Comparison of ENCODE assay signal across 24 cellular contexts in the genomic region with DNA sequence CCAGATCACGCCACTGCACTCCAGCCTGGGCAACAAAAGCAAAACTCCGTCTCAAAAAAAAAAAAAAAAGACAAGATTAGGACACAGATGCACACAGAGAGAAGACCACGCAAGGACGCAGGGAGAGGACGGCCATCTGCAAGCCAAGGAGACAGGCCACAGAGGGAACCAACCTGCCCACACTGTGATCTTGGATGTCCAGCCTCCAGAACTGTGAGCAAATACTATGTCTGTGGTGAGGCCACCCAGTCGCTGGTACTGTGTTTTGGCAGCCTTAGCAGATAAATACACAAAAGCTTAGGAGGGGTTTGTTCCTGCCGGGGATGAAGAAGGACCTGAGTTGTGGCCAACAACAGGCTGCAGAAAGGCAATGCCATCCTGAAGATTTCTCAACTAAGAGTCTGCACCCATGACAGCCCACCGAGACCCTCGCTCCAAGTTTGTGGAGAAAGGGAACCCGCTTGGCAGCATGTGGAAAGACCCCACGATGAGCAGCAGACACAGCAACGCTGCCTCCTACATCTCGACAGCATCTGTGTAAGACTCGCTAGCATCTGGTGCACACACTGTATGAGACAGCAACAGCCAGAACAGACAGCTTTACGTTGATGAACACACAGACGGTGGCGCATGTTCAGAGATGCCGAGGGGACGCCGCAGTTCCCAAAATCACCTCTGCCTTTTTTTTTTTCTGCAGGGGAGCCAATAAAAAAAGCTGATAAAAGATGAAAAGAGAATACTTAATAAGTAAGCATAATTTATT.
"Had no signal": no experiment of that assay in that cellular context is flagged by ENCODE, and none has a peak within 500 bp of the region (broad histone marks: within the 10 kb centered on the region; RNA-seq: fewer than 3 reads in every experiment).

No MANE protein-coding gene starts in this region.

- H3K4me3 Mint-ChIP-seq: activated naive CD8-positive, alpha-beta T cell treated with anti-CD3 and anti-CD28 coated beads for 36 hours; activated T-cell treated with anti-CD3 and anti-CD28 coated beads, Interleukin-2, amount 50 U/mL, for 4 hours; naive thymus-derived CD4-positive, alpha-beta T cell; neural crest cell; stimulated activated effector memory CD8-positive, alpha-beta T cell treated with anti-CD3 and anti-CD28 coated beads, Interleukin-12 subunit alpha, Interleukin-12 subunit beta, amount 100 ng/mL, for 72 hours; stimulated activated naive CD8-positive, alpha-beta T cell treated with anti-CD3 and anti-CD28 coated beads, Interleukin-15, amount 100 ng/mL, for 72 hours; WTC11 had no signal

- H3K9me3 Mint-ChIP-seq: activated naive CD8-positive, alpha-beta T cell treated with anti-CD3 and anti-CD28 coated beads for 36 hours; neural crest cell had no signal

- H3K36me3 ChIP-seq: cardiac muscle cell, left lung, right atrium auricular region, transverse colon had no signal

- H3K27ac Mint-ChIP-seq: activated naive CD8-positive, alpha-beta T cell treated with anti-CD3 and anti-CD28 coated beads for 36 hours; activated T-helper 2 cell treated with anti-CD3 and anti-CD28 coated beads, Interferon-gamma antibody, Interleukin-2, Interleukin-4, amounts not matched to agents 10 μg/mL and 5 μg/mL and 100 μg/mL, durations not matched to agents 14 hours and 24 hours and 36 hours; naive thymus-derived CD4-positive, alpha-beta T cell; stimulated activated effector memory CD8-positive, alpha-beta T cell treated with anti-CD3 and anti-CD28 coated beads, Interleukin-12 subunit alpha, Interleukin-12 subunit beta, amount 100 ng/mL, for 72 hours; stimulated activated naive CD8-positive, alpha-beta T cell treated with anti-CD3 and anti-CD28 coated beads, Interleukin-15, amount 100 ng/mL, for 72 hours; WTC11 had no signal

- H3K9me3 ChIP-seq: left lung, psoas muscle, right atrium auricular region, transverse colon had no signal

- H3K27me3 ChIP-seq: cardiac muscle cell, foreskin keratinocyte, left lung, right atrium auricular region, transverse colon had no signal

- DNase-seq: activated CD8-positive, alpha-beta memory T cell treated with anti-CD3 and anti-CD28 coated beads for 24 hours; activated CD8-positive, alpha-beta memory T cell treated with anti-CD3 and anti-CD28 coated beads, Interleukin-2, amount 50 U/mL, for 48 hours; activated naive CD4-positive, alpha-beta T cell treated with Interleukin-2 at 50 U/mL for 16 hours; activated naive CD8-positive, alpha-beta T cell treated with anti-CD3 and anti-CD28 coated beads for 36 hours; activated T-cell treated with anti-CD3 and anti-CD28 coated beads, Interleukin-2, amount 50 U/mL, for 4 hours; dermis blood vessel endothelial cell; effector CD8-positive, alpha-beta T cell; erythroblast; foreskin keratinocyte; hippocampal formation; kidney glomerular epithelial cell; left lung; naive thymus-derived CD4-positive, alpha-beta T cell; psoas muscle; stimulated activated CD4-positive, alpha-beta T cell treated with anti-CD3 and anti-CD28 coated beads, Interleukin-2, amount 100 ng/mL, for 24 hours; stimulated activated naive CD8-positive, alpha-beta T cell treated with anti-CD3 and anti-CD28 coated beads, Interleukin-15, amount 100 ng/mL, for 72 hours; T-helper 1 cell; transverse colon had no signal

- H3K4me1 Mint-ChIP-seq: stimulated activated effector memory CD8-positive, alpha-beta T cell treated with anti-CD3 and anti-CD28 coated beads, Interleukin-12 subunit alpha, Interleukin-12 subunit beta, amount 100 ng/mL, for 72 hours; stimulated activated naive CD8-positive, alpha-beta T cell treated with anti-CD3 and anti-CD28 coated beads, Interleukin-15, amount 100 ng/mL, for 72 hours had no signal

- H3K27ac ChIP-seq: cardiac muscle cell, foreskin keratinocyte, left lung, psoas muscle, right atrium auricular region, transverse colon had no signal

- H3K27me3 Mint-ChIP-seq: stimulated activated naive CD8-positive, alpha-beta T cell treated with anti-CD3 and anti-CD28 coated beads, Interleukin-15, amount 100 ng/mL, for 72 hours had no signal

- H3K4me3 ChIP-seq: cardiac muscle cell, left lung, psoas muscle, right atrium auricular region, transverse colon had no signal

- H3K36me3 Mint-ChIP-seq: stimulated activated effector memory CD8-positive, alpha-beta T cell treated with anti-CD3 and anti-CD28 coated beads, Interleukin-12 subunit alpha, Interleukin-12 subunit beta, amount 100 ng/mL, for 72 hours had no signal
